ENCODE assay signal across 1 cellular context in genomic region chr2:233147829-233148167, GRCh38.
TF ChIP-seq lines count a peak whose summit lies in the region.

No MANE protein-coding gene starts in this region.

TF ChIP-seq in GM23338, 12 proteins besides CTCF, POLR2A, EP300 and RAD21:
- no peak for TF ChIP-seq NANOG (IDR thresholded peaks at IDR 0.05; ENCODE audit: borderline replicate concordance)
- TF ChIP-seq CREB1 (CRISPR knock-in tag; IDR thresholded peaks at IDR 0.05; ENCODE audit: low read depth): no peak
- TF ChIP-seq ZNF331 (CRISPR knock-in tag; IDR thresholded peaks at IDR 0.05; ENCODE audit: low read depth): no peak
- TF ChIP-seq ZNF462 (CRISPR knock-in tag; IDR thresholded peaks at IDR 0.05): no peak
- TF ChIP-seq STAT1 (IDR thresholded peaks at IDR 0.05; ENCODE audit: unreplicated experiment): no peak
- TF ChIP-seq POLR2AphosphoS5 (IDR thresholded peaks at IDR 0.05; ENCODE audit: low read depth): no peak
- TF ChIP-seq JUNB (IDR thresholded peaks at IDR 0.05; ENCODE audit: unreplicated experiment): no peak
- no peak for TF ChIP-seq EZH2phosphoT487 (IDR thresholded peaks at IDR 0.05; ENCODE audit: unreplicated experiment)
- no peak for TF ChIP-seq EZH2 (IDR thresholded peaks at IDR 0.05; ENCODE audit: low read depth, unreplicated experiment)
- no peak for TF ChIP-seq ETS1 (IDR thresholded peaks at IDR 0.05)
- no peak for TF ChIP-seq REST (IDR thresholded peaks at IDR 0.05; ENCODE audit: unreplicated experiment)
- TF ChIP-seq ZNF114 (CRISPR knock-in tag; IDR thresholded peaks at IDR 0.05): no peak
